ENCODE assay signal across 8 cellular contexts in genomic region chr15:73053398-73053723, GRCh38. TPM values are rescaled to one million over a fixed set of nuclear protein-coding genes. Genes with fewer than 3 reads are reported as not detected.
DNase-seq lines count a peak whose midpoint lies in the region; ATAC-seq and TF ChIP-seq lines count a peak whose summit lies in the region.

No MANE protein-coding gene starts in this region.

- H4K20me1 ChIP-seq in OCI-LY3 (ENCODE audit: insufficient read depth, low read length) (no peaks in the 10 kb centered on the region), osteoblast (ENCODE audit: insufficient read depth, low read length) (peaks cover 4% of the 10 kb centered on the region)

- H3K4me1 Mint-ChIP-seq in CD4-positive, CD25-positive, alpha-beta regulatory T cell, result peaks cover 0 to 10% (median 6%) of the 10 kb centered on the region in 4 donors
- peaks cover 26% of the 10 kb centered on the region for H3K4me1 Mint-ChIP-seq in endothelial cell (ENCODE audit: unreplicated experiment)

- H3K79me2 ChIP-seq in OCI-LY3 (ENCODE audit: low read length) (no peaks in the 10 kb centered on the region), osteoblast (ENCODE audit: insufficient read depth, low read length) (no peaks in the 10 kb centered on the region)

- H2AFZ ChIP-seq in OCI-LY3 (ENCODE audit: low read depth, low read length) (peak overlapping the region; percentile 70), osteoblast (ENCODE audit: low read length) (peak overlapping the region; percentile 58)

- H3K36me3 ChIP-seq in CD4-positive, CD25-positive, alpha-beta regulatory T cell (ENCODE audit: control insufficient read depth, insufficient read depth, low read length), result no peaks in the 10 kb centered on the region
- H3K36me3 ChIP-seq in OCI-LY3 (replicated peaks; ENCODE audit: low read depth, low read length) (no peaks in the 10 kb centered on the region), osteoblast (ENCODE audit: insufficient read depth, low read length) (no peaks in the 10 kb centered on the region)

- peak overlapping the region; percentile 62 for H3K9ac ChIP-seq in OCI-LY3 (ENCODE audit: low read length)

- TF ChIP-seq CTCF in OCI-LY3 (IDR thresholded peaks at IDR 0.05; ENCODE audit: low read depth, low read length) (no peak), endothelial cell (IDR thresholded peaks at IDR 0.05; ENCODE audit: unreplicated experiment) (no peak), osteoblast (IDR thresholded peaks at IDR 0.05; ENCODE audit: extremely low read depth, low read depth, low read length) (no peak)

- no peaks in the 10 kb centered on the region for H3K9me3 ChIP-seq in CD4-positive, CD25-positive, alpha-beta regulatory T cell (ENCODE audit: control insufficient read depth in 2 of 2, low read length in 2 of 2)
- H3K9me3 ChIP-seq in OCI-LY3 (ENCODE audit: insufficient read depth, low read length) (no peaks in the 10 kb centered on the region), osteoblast (ENCODE audit: low read depth, low read length) (no peaks in the 10 kb centered on the region)

- H3K4me3 Mint-ChIP-seq in CD4-positive, CD25-positive, alpha-beta regulatory T cell, result peak overlapping the region; percentile 81 to 89 (median 86)
- H3K4me3 Mint-ChIP-seq in endothelial cell (ENCODE audit: unreplicated experiment), result peak overlapping the region; percentile 97

- peaks cover 60% of the 10 kb centered on the region for H3K27me3 ChIP-seq in CD4-positive, CD25-positive, alpha-beta regulatory T cell (ENCODE audit: control insufficient read depth, insufficient read depth, low read length)
- peaks cover 29% of the 10 kb centered on the region for H3K27me3 ChIP-seq in OCI-LY3 (ENCODE audit: low read depth, low read length)
- H3K27me3 ChIP-seq in osteoblast (ENCODE audit: insufficient read depth, low read length), result peaks cover 54% of the 10 kb centered on the region

- H3K4me3 ChIP-seq in CD4-positive, CD25-positive, alpha-beta regulatory T cell (ENCODE audit: low read depth, low read length), result peak overlapping the region; percentile 56
- peak overlapping the region; percentile 84 for H3K4me3 ChIP-seq in OCI-LY3 (ENCODE audit: low read length)
- peak overlapping the region; percentile 76 for H3K4me3 ChIP-seq in osteoblast (ENCODE audit: insufficient read depth, low read length)

- H3K27ac Mint-ChIP-seq in CD4-positive, CD25-positive, alpha-beta regulatory T cell, result no peak overlapping the region
- H3K27ac Mint-ChIP-seq in endothelial cell (ENCODE audit: unreplicated experiment), result peak overlapping the region; percentile 95

- H3K4me1 ChIP-seq in CD4-positive, CD25-positive, alpha-beta regulatory T cell (ENCODE audit: control insufficient read depth, insufficient read depth, low read length, poor library complexity, severe bottlenecking), result peaks cover 16% of the 10 kb centered on the region
- H3K4me1 ChIP-seq in OCI-LY3 (ENCODE audit: low read length) (peaks cover 12% of the 10 kb centered on the region), osteoblast (ENCODE audit: insufficient read depth, low read length) (peaks cover 7% of the 10 kb centered on the region)

- ATAC-seq in CD4-positive, CD25-positive, alpha-beta regulatory T cell (ENCODE audit: low read depth in 2 of 2), result no peak

- H3K27me3 Mint-ChIP-seq in CD4-positive, CD25-positive, alpha-beta regulatory T cell, result peaks cover 31% of the 10 kb centered on the region
- peaks cover 5% of the 10 kb centered on the region for H3K27me3 Mint-ChIP-seq in endothelial cell (ENCODE audit: unreplicated experiment)

- peak overlapping the region; percentile 98 for H3K4me2 ChIP-seq in OCI-LY3 (ENCODE audit: low read length)
- H3K4me2 ChIP-seq in osteoblast (ENCODE audit: insufficient read depth, low read length), result peak overlapping the region; percentile 91

- no peaks in the 10 kb centered on the region for H3K9me3 Mint-ChIP-seq in CD4-positive, CD25-positive, alpha-beta regulatory T cell
- no peaks in the 10 kb centered on the region for H3K9me3 Mint-ChIP-seq in endothelial cell (ENCODE audit: unreplicated experiment)

- no peak for DNase-seq in CD4-positive, CD25-positive, alpha-beta regulatory T cell
- no peak for DNase-seq in endothelial cell (ENCODE audit: low spot score)
- peak; percentile 10 for DNase-seq in osteoblast (ENCODE audit: insufficient read length, low spot score, missing footprints)
- no peak for DNase-seq in NCI-H2196 treated with DMSO at 0.1 percent for 48 hours (lab: John Stamatoyannopoulos, UW; ENCODE audit: unreplicated experiment)
- no peak for DNase-seq in stimulated activated naive CD4-positive, alpha-beta T cell treated with Interleukin-2 at 50 U/mL for 16 hours (lab: John Stamatoyannopoulos, UW)
- no peak for DNase-seq in anterior cingulate cortex (lab: John Stamatoyannopoulos, UW)
- DNase-seq in NCI-H510A (lab: John Stamatoyannopoulos, UW), result no peak

- no peak overlapping the region for H3K27ac ChIP-seq in CD4-positive, CD25-positive, alpha-beta regulatory T cell (ENCODE audit: insufficient read depth, low read length, poor library complexity, severe bottlenecking)
- no peak overlapping the region for H3K27ac ChIP-seq in OCI-LY3 (ENCODE audit: low read length)
- no peak overlapping the region for H3K27ac ChIP-seq in osteoblast (ENCODE audit: low read depth, low read length)

- no peaks in the 10 kb centered on the region for H3K36me3 Mint-ChIP-seq in CD4-positive, CD25-positive, alpha-beta regulatory T cell
- H3K36me3 Mint-ChIP-seq in endothelial cell (ENCODE audit: low read depth, unreplicated experiment), result peaks cover 6% of the 10 kb centered on the region

RNA-seq across cellular contexts. Expression of gene NEO1, which starts 1.1 kb away (rescaled TPM):
- 2.7 TPM for total RNA-seq in CD4-positive, CD25-positive, alpha-beta regulatory T cell
- 1 to 10 TPM in 1 of 4 donors, under 1 TPM in 3; 0.45 to 1.6 (median 0.68) TPM for polyA plus RNA-seq in CD4-positive, CD25-positive, alpha-beta regulatory T cell
- total RNA-seq in endothelial cell (ENCODE audit: unreplicated experiment) (140 TPM), osteoblast (55.4 and 64.2 TPM in 2 replicates)

Comparison
In these comparisons a context has a peak if more than half of its experiments do, and no peak if none do; other contexts are left out.
1. RNA of gene NEO1, which starts 1.1 kb away (total RNA-seq): 140 TPM in endothelial cell (single experiment) and 55.4 to 64.2 TPM in osteoblast; 2.7 TPM in CD4-positive, CD25-positive, alpha-beta regulatory T cell (single experiment); every median in the first group is over 10 times any median in the second.
2. Peak in every context shown above with its lines, with median percentiles within 50 percentile points of each other: H3K4me3 ChIP-seq.